Comparison of ENCODE assay signal across 29 cellular contexts in genomic region chr4:116005037-116005805, GRCh38.
DNase-seq lines count a peak whose midpoint lies in the region; ATAC-seq, FAIRE-seq and TF ChIP-seq lines count a peak whose summit lies in the region.
"Had no signal": no experiment of that assay in that cellular context is flagged by ENCODE, and none has a peak within 500 bp of the region (broad histone marks: within the 10 kb centered on the region; RNA-seq: fewer than 3 reads in every experiment).

No MANE protein-coding gene starts in this region.

- no peak overlapping the region for H3K4me3 Mint-ChIP-seq in stimulated activated effector memory CD8-positive, alpha-beta T cell treated with anti-CD3 and anti-CD28 coated beads, Interleukin-12 subunit alpha, Interleukin-12 subunit beta, amount 100 ng/mL, for 72 hours
- H3K4me3 Mint-ChIP-seq: natural killer cell treated with Interleukin-12 subunit alpha and Interleukin-12 subunit beta and Interleukin-15 and Interleukin-18, amount 100 ng/mL, for 72 hours; T-helper 17 cell had no signal

- H4K91ac ChIP-seq in H1 (replicated peaks; ENCODE audit: insufficient read length, low read length) = no peak overlapping the region

- no peak overlapping the region for H4K8ac ChIP-seq in H1 (ENCODE audit: extremely low read depth, insufficient read depth, low read length)

- no peak overlapping the region; the same call in 1 of the 2 replicates for H3K18ac ChIP-seq in H1 (ENCODE audit: extremely low read depth, low read length)

- H4K20me1 ChIP-seq in SK-N-SH (ENCODE audit: insufficient read depth) (no peaks in the 10 kb centered on the region), PC-9 (ENCODE audit: insufficient read depth) (no peaks in the 10 kb centered on the region), H1 (replicated peaks in 1 of 2; ENCODE audit: control insufficient read depth in 1 of 2, insufficient read depth in 2 of 2, low read length in 2 of 2) (no peaks in the 10 kb centered on the region)

- intact Hi-C loops in PC-9 (cut with micrococcal nuclease; ENCODE audit: unreplicated experiment) = no loop called here

- H2BK5ac ChIP-seq in H1 (ENCODE audit: low read depth, low read length) = no peak overlapping the region

- ATAC-seq in SK-N-SH treated with all-trans-retinoic acid at 6 μM for 48 hours = no peak
- ATAC-seq in stimulated activated effector memory CD8-positive, alpha-beta T cell treated with anti-CD3 and anti-CD28 coated beads, Interleukin-12 subunit alpha, Interleukin-12 subunit beta, amount 100 ng/mL, for 72 hours = no peak
- ATAC-seq: gastrocnemius medialis; left cardiac atrium; natural killer cell treated with Interleukin-12 subunit alpha and Interleukin-12 subunit beta and Interleukin-15 and Interleukin-18, amount 100 ng/mL, for 72 hours; T-helper 17 cell had no signal

- H2BK20ac ChIP-seq in H1 (ENCODE audit: low read length) = no peak overlapping the region

- 19% methylated on average over 3 of the region's 3 CpGs for WGBS in SK-N-SH (ENCODE audit: low lambda C conversion rate)
- 90% methylated on average over 3 of the region's 3 CpGs; no CpG with 5 or more reads in 1 of the 2 experiments for WGBS in H1 (ENCODE audit: extremely low coverage in 1 of 2, insufficient coverage in 1 of 2, insufficient read length in 1 of 2, insufficient replicate concordance in 2 of 2, low coverage in 1 of 2, low lambda C conversion rate in 2 of 2, missing lambda C conversion rate in 1 of 2), 2 experiments

- no peak overlapping the region for H3K4me2 ChIP-seq in SK-N-SH
- no peak overlapping the region for H3K4me2 ChIP-seq in PC-9
- H3K4me2 ChIP-seq in H1 (ENCODE audit: insufficient read depth in 1 of 2, low read depth in 2 of 2, low read length in 2 of 2) = no peak overlapping the region

- no peak for TF ChIP-seq RAD21 in SK-N-SH (IDR thresholded peaks at IDR 0.05; ENCODE audit: low read length)
- TF ChIP-seq RAD21 in H1 (IDR thresholded peaks at IDR 0.05 in 1 of 2, conservative IDR thresholded peaks at IDR 0.05 in 1 of 2; ENCODE audit: low read depth in 2 of 2, low read length in 2 of 2) = no peak

- peak; percentile 26 for FAIRE-seq in GM12891 (lab: Jason Lieb, UNC)
- no peak for FAIRE-seq in H1 (lab: Jason Lieb, UNC)
- FAIRE-seq: GM12892 had no signal

- H3K4me3 ChIP-seq in SK-N-SH (ENCODE audit: low read depth in 2 of 2, low read length in 1 of 2) (no peak overlapping the region), PC-9 (no peak overlapping the region), H1 (ENCODE audit: extremely low read depth in 1 of 4, insufficient read depth in 2 of 4, low read depth in 3 of 4, low read length in 4 of 4) (no peak overlapping the region)
- H3K4me3 ChIP-seq: gastrocnemius medialis, stomach, upper lobe of left lung had no signal

- no peak overlapping the region for H2BK15ac ChIP-seq in H1 (ENCODE audit: low read length)

- TF ChIP-seq CTCF in SK-N-SH (IDR thresholded peaks at IDR 0.05) (no peak), PC-9 (conservative IDR thresholded peaks at IDR 0.05) (no peak), H1 (IDR thresholded peaks at IDR 0.05; ENCODE audit: control extremely low read depth in 1 of 3, insufficient read depth in 1 of 3, low read depth in 1 of 3, low read length in 3 of 3) (no peak)

- H4K5ac ChIP-seq in H1 (ENCODE audit: insufficient read length, low read depth, low read length) = no peak overlapping the region

- H3K9ac ChIP-seq in SK-N-SH (no peak overlapping the region), H1 (replicated peaks in 1 of 4; ENCODE audit: extremely low read depth in 1 of 4, low read depth in 3 of 4, low read length in 3 of 4) (no peak overlapping the region)

- no peaks in the 10 kb centered on the region for H3K36me3 Mint-ChIP-seq in stimulated activated effector memory CD8-positive, alpha-beta T cell treated with anti-CD3 and anti-CD28 coated beads, Interleukin-12 subunit alpha, Interleukin-12 subunit beta, amount 100 ng/mL, for 72 hours
- H3K36me3 Mint-ChIP-seq: natural killer cell treated with Interleukin-12 subunit alpha and Interleukin-12 subunit beta and Interleukin-15 and Interleukin-18, amount 100 ng/mL, for 72 hours had no signal

- no peak overlapping the region for H3K27ac Mint-ChIP-seq in stimulated activated effector memory CD8-positive, alpha-beta T cell treated with anti-CD3 and anti-CD28 coated beads, Interleukin-12 subunit alpha, Interleukin-12 subunit beta, amount 100 ng/mL, for 72 hours
- H3K27ac Mint-ChIP-seq: natural killer cell treated with Interleukin-12 subunit alpha and Interleukin-12 subunit beta and Interleukin-15 and Interleukin-18, amount 100 ng/mL, for 72 hours; progenitor cell of endocrine pancreas; T-helper 17 cell had no signal

- no peak overlapping the region for H3K23ac ChIP-seq in H1 (ENCODE audit: insufficient read length)

- CTCF ChIA-PET in SK-N-SH (lab: Yijun Ruan, JAX) = no interaction called here
- CTCF ChIA-PET in PC-9 (lab: Charles Lee) = interaction anchor here (0.7 kb wide), 1 partner anchor 1973 kb away, joined by 5 read pairs; no protein-coding TSS in a partner anchor
- CTCF ChIA-PET in H1 (lab: Charles Lee; ENCODE audit: partially characterized antibody) = no interaction called here

- no peak overlapping the region for H2BK12ac ChIP-seq in H1 (ENCODE audit: low read depth, low read length)

- no peak overlapping the region for H2AK5ac ChIP-seq in H1 (ENCODE audit: low read depth, low read length)

- TF ChIP-seq EP300 in SK-N-SH (IDR thresholded peaks at IDR 0.05; ENCODE audit: borderline replicate concordance in 1 of 2, low read depth in 1 of 2, low read length in 1 of 2) (no peak), H1 (IDR thresholded peaks at IDR 0.05; ENCODE audit: borderline replicate concordance in 1 of 2, low read depth in 2 of 2, low read length in 2 of 2) (no peak)

- peak overlapping the region; percentile 52 for H2AFZ ChIP-seq in SK-N-SH (ENCODE audit: low read depth)
- no peak overlapping the region for H2AFZ ChIP-seq in PC-9
- no peak overlapping the region for H2AFZ ChIP-seq in H1 (ENCODE audit: low read length)

- H3K27me3 ChIP-seq in SK-N-SH (ENCODE audit: insufficient read depth) (no peaks in the 10 kb centered on the region), PC-9 (ENCODE audit: insufficient read depth, low read depth) (no peaks in the 10 kb centered on the region), H1 (replicated peaks in 1 of 4; ENCODE audit: control insufficient read depth in 3 of 4, extremely low read depth in 1 of 4, insufficient read depth in 3 of 4, low read length in 3 of 4) (no peaks in the 10 kb centered on the region)
- H3K27me3 ChIP-seq: gastrocnemius medialis, stomach, upper lobe of left lung had no signal

- H3K36me3 ChIP-seq in SK-N-SH (replicated peaks in 1 of 2; ENCODE audit: control insufficient read depth in 1 of 2, insufficient read depth in 2 of 2, low read length in 1 of 2) (no peaks in the 10 kb centered on the region), PC-9 (ENCODE audit: low read depth) (no peaks in the 10 kb centered on the region), H1 (ENCODE audit: control insufficient read depth in 2 of 4, insufficient read depth in 4 of 4, low read length in 3 of 4) (no peaks in the 10 kb centered on the region)
- H3K36me3 ChIP-seq: gastrocnemius medialis, stomach, upper lobe of left lung had no signal

- H3K14ac ChIP-seq in H1 (ENCODE audit: insufficient read length) = no peak overlapping the region

- H3K23me2 ChIP-seq in H1 (ENCODE audit: low read depth, low read length) = no peaks in the 10 kb centered on the region

- no peak overlapping the region for H2BK120ac ChIP-seq in H1 (replicated peaks; ENCODE audit: low read depth, low read length)

- no peaks in the 10 kb centered on the region for H3K9me3 ChIP-seq in SK-N-SH
- H3K9me3 ChIP-seq in PC-9 (ENCODE audit: insufficient read depth, low read depth) = no peaks in the 10 kb centered on the region
- no peaks in the 10 kb centered on the region for H3K9me3 ChIP-seq in H1 (ENCODE audit: insufficient read depth in 2 of 2, low read depth in 1 of 2, low read length in 1 of 2)
- H3K9me3 ChIP-seq: gastrocnemius medialis, stomach, upper lobe of left lung had no signal

- no peaks in the 10 kb centered on the region for H3K9me2 ChIP-seq in SK-N-SH
- no peaks in the 10 kb centered on the region for H3K9me2 ChIP-seq in PC-9 (ENCODE audit: insufficient read depth)

- H3K56ac ChIP-seq in H1 (replicated peaks; ENCODE audit: insufficient read length, low read depth, low read length) = no peak overlapping the region

- H3K27ac ChIP-seq in SK-N-SH (ENCODE audit: low read depth in 2 of 2, low read length in 1 of 2) (no peak overlapping the region), PC-9 (peak overlapping the region; percentile 5; the same call in 1 of the 2 replicates), H1 (ENCODE audit: low read depth, low read length) (no peak overlapping the region)
- H3K27ac ChIP-seq: 22Rv1, C4-2B, gastrocnemius medialis, stomach, upper lobe of left lung had no signal

- no peaks in the 10 kb centered on the region for H3F3A ChIP-seq in SK-N-SH (replicated peaks; ENCODE audit: insufficient read depth)
- no peaks in the 10 kb centered on the region for H3F3A ChIP-seq in PC-9 (ENCODE audit: insufficient read depth, low read depth)

- no peaks in the 10 kb centered on the region for H3K9me3 Mint-ChIP-seq in stimulated activated effector memory CD8-positive, alpha-beta T cell treated with anti-CD3 and anti-CD28 coated beads, Interleukin-12 subunit alpha, Interleukin-12 subunit beta, amount 100 ng/mL, for 72 hours

- no peak overlapping the region for H3K4ac ChIP-seq in H1 (replicated peaks; ENCODE audit: insufficient read length, low read depth, low read length)

- POLR2A ChIA-PET in SK-N-SH (lab: Yijun Ruan, JAX) (no interaction called here), PC-9 (lab: Charles Lee; ENCODE audit: unreplicated experiment) (no interaction called here), H1 (lab: Charles Lee; ENCODE audit: partially characterized antibody) (no interaction called here)

- TF ChIP-seq POLR2A in GM12891 (IDR thresholded peaks at IDR 0.05; ENCODE audit: low read depth, low read length) = no peak
- TF ChIP-seq POLR2A in H1 (IDR thresholded peaks at IDR 0.05; ENCODE audit: control extremely low read depth in 1 of 2, low read depth in 2 of 2, low read length in 2 of 2) = no peak

- no peaks in the 10 kb centered on the region for H3K79me1 ChIP-seq in H1 (ENCODE audit: low read depth, low read length)

- H3K79me2 ChIP-seq in SK-N-SH (ENCODE audit: insufficient read depth) (no peaks in the 10 kb centered on the region), PC-9 (ENCODE audit: low read depth) (no peaks in the 10 kb centered on the region), H1 (ENCODE audit: control insufficient read depth in 1 of 2, insufficient read depth in 2 of 2, low read length in 2 of 2) (no peaks in the 10 kb centered on the region)

- DNase-seq in SK-N-SH (no peak), GM12891 (ENCODE audit: insufficient read length, low spot score) (no peak), PC-9 (no peak), H1 (ENCODE audit: low read depth in 1 of 2, low spot score in 2 of 2) (no peak), COR-L47 (lab: John Stamatoyannopoulos, UW) (no peak), HUDEP-2 (lab: John Stamatoyannopoulos, UW; ENCODE audit: unreplicated experiment in 76 of 76) (no peak)
- no peak for DNase-seq in stimulated activated effector memory CD8-positive, alpha-beta T cell treated with anti-CD3 and anti-CD28 coated beads, Interleukin-12 subunit alpha, Interleukin-12 subunit beta, amount 100 ng/mL, for 72 hours (ENCODE audit: low spot score in 2 of 2)
- DNase-seq: activated CD4-positive, CD25-positive, alpha-beta regulatory T cell; activated CD8-positive, alpha-beta memory T cell treated with anti-CD3 and anti-CD28 coated beads, Interleukin-2, amount 50 U/mL, for 48 hours; activated gamma-delta T cell; amygdala; caudate nucleus; DMS 273 treated with DMSO at 0.1 percent for 48 hours; gastrocnemius medialis; GF-D8; HCEC 1CT; left cardiac atrium; NCI-H2029 treated with DMSO at 0.1 percent for 48 hours; NCI-H446 treated with DMSO at 0.1 percent for 48 hours; Right ventricle myocardium superior; stomach; T-helper 17 cell; upper lobe of left lung had no signal

- BruUV-seq in PC-9 (replicated peaks; lab: Mats Ljungman, UMichigan) = no TSS peak

- H3K4me1 Mint-ChIP-seq in stimulated activated effector memory CD8-positive, alpha-beta T cell treated with anti-CD3 and anti-CD28 coated beads, Interleukin-12 subunit alpha, Interleukin-12 subunit beta, amount 100 ng/mL, for 72 hours = no peaks in the 10 kb centered on the region
- H3K4me1 Mint-ChIP-seq: T-helper 17 cell had no signal

- H3K4me1 ChIP-seq in SK-N-SH (ENCODE audit: control insufficient read depth in 1 of 2, insufficient read depth in 2 of 2, low read depth in 1 of 2, low read length in 1 of 2) (no peaks in the 10 kb centered on the region), PC-9 (replicated peaks; ENCODE audit: insufficient read depth) (no peaks in the 10 kb centered on the region), H1 (replicated peaks in 1 of 4; ENCODE audit: control insufficient read depth in 3 of 4, insufficient read depth in 4 of 4, low read length in 3 of 4) (no peaks in the 10 kb centered on the region)
- H3K4me1 ChIP-seq: gastrocnemius medialis, stomach, upper lobe of left lung had no signal
